ENCODE assay signal across 8 cellular contexts in genomic region chr2:135985018-135985825, GRCh38. TPM values are rescaled to one million over a fixed set of nuclear protein-coding genes. Genes with fewer than 3 reads are reported as not detected.
DNase-seq lines count a peak whose midpoint lies in the region; ATAC-seq lines count a peak whose summit lies in the region.

TSS of gene DARS1 (minus strand) at chr2:135985626. CDS start at chr2:135985468, 158 bp downstream.

- peak within 1 kb of the TSS; percentile 99 for H3K27ac Mint-ChIP-seq in effector memory CD8-positive, alpha-beta T cell

- ATAC-seq in GM21360 (IDR thresholded peaks at IDR 0.05; ENCODE audit: unreplicated experiment): peak; percentile 81
- ATAC-seq in effector memory CD8-positive, alpha-beta T cell (replicated peaks): peak; percentile 81

- H3K27me3 Mint-ChIP-seq in effector memory CD8-positive, alpha-beta T cell: no peaks in the 10 kb centered on the region

- peaks cover 24 to 28% of the 10 kb centered on the region in 2 donors for H3K4me1 Mint-ChIP-seq in effector memory CD8-positive, alpha-beta T cell (ENCODE audit: low read depth in 2 of 2)

- peak; percentile 93 for DNase-seq in COR-L47 (lab: John Stamatoyannopoulos, UW)
- DNase-seq in HT-29 (ENCODE audit: low spot score): peak; percentile 92
- DNase-seq in NK-92 treated with Interleukin-12 subunit alpha and Interleukin-12 subunit beta, amount 100 ng/mL, for 24 hours (lab: John Stamatoyannopoulos, UW): peak; percentile 84
- DNase-seq in effector memory CD8-positive, alpha-beta T cell: peak; percentile 66 to 75 (median 68)
- peak; percentile 96 for DNase-seq in medulla oblongata (ENCODE audit: extremely low spot score)
- peak; percentile 72 to 85 (median 75) for DNase-seq in stimulated activated CD4-positive, alpha-beta T cell treated with anti-CD3 and anti-CD28 coated beads, TNF-alpha, amount 100 ng/mL, for 48 hours (ENCODE audit: low read depth in 3 of 3)

- POLR2A ChIA-PET in activated CD8-positive, alpha-beta memory T cell treated with anti-CD3 and anti-CD28 coated beads for 36 hours (lab: Charles Lee): interaction anchor here (0.6 to 1.4 kb wide), 10 partner anchors 23 to 397 kb away, joined by 3 to 7 read pairs (median 4); no protein-coding TSS in a partner anchor

- H3K36me3 Mint-ChIP-seq in effector memory CD8-positive, alpha-beta T cell (ENCODE audit: insufficient read depth): peaks cover 27% of the 10 kb centered on the region

- H3K4me3 Mint-ChIP-seq in effector memory CD8-positive, alpha-beta T cell: peak within 1 kb of the TSS; percentile 87 to 95

- CTCF ChIA-PET in activated CD8-positive, alpha-beta memory T cell treated with anti-CD3 and anti-CD28 coated beads for 36 hours (lab: Charles Lee): interaction anchor here (1.3 to 2.3 kb wide), 2 partner anchors 64 to 71 kb away, joined by 3 to 7 read pairs; no protein-coding TSS in a partner anchor

- H3K9me3 Mint-ChIP-seq in effector memory CD8-positive, alpha-beta T cell: no peaks in the 10 kb centered on the region

RNA-seq across cellular contexts. Expression of gene DARS1, which starts in this region (rescaled TPM):
- 20.5 and 29.6 TPM in 2 replicates for total RNA-seq in HT-29 (2014; rRNA removed; shearing (Covaris generic))
- total RNA-seq in activated CD8-positive, alpha-beta memory T cell treated with anti-CD3 and anti-CD28 coated beads for 36 hours: 100 to 1,000 TPM; 159 to 160 TPM

Comparison
In these comparisons a context has a peak if more than half of its experiments do, and no peak if none do; other contexts are left out.
1. Peak in every context shown above with its lines: DNase-seq and ATAC-seq.